ENCODE assay signal across 1 cellular context in genomic region chr22:41562461-41562860, GRCh38.
TF ChIP-seq lines count a peak whose summit lies in the region.

No MANE protein-coding gene starts in this region.

TF ChIP-seq in H1, 55 proteins besides CTCF, POLR2A, EP300 and RAD21:
- TF ChIP-seq ASH2L (IDR thresholded peaks at IDR 0.05; ENCODE audit: low read length) = no peak
- TF ChIP-seq USF2 (IDR thresholded peaks at IDR 0.05; ENCODE audit: low read length) = no peak
- no peak for TF ChIP-seq SUZ12 (IDR thresholded peaks at IDR 0.05; ENCODE audit: low read length)
- no peak for TF ChIP-seq KDM4A (IDR thresholded peaks at IDR 0.05; ENCODE audit: low read depth, low read length, severe bottlenecking)
- no peak for TF ChIP-seq SP1 (IDR thresholded peaks at IDR 0.05; ENCODE audit: low read depth, low read length)
- TF ChIP-seq ATF2 (IDR thresholded peaks at IDR 0.05; ENCODE audit: low read length) = no peak
- TF ChIP-seq BCL11A (IDR thresholded peaks at IDR 0.05; ENCODE audit: low read depth in 2 of 2, low read length in 2 of 2) = no peak
